ENCODE assay signal across 9 cellular contexts in genomic region chr14:99036594-99037293, GRCh38.
DNase-seq lines count a peak whose midpoint lies in the region; ATAC-seq and TF ChIP-seq lines count a peak whose summit lies in the region.
"Had no signal": no experiment of that assay in that cellular context is flagged by ENCODE, and none has a peak within 500 bp of the region (broad histone marks: within the 10 kb centered on the region; RNA-seq: fewer than 3 reads in every experiment).

No MANE protein-coding gene starts in this region.

- H4K20me1 ChIP-seq in HCT116 (ENCODE audit: insufficient read depth) (no peaks in the 10 kb centered on the region), MM.1S (ENCODE audit: insufficient read depth, low read length) (no peaks in the 10 kb centered on the region)

- TF ChIP-seq POLR2A in HCT116 (IDR thresholded peaks at IDR 0.05; ENCODE audit: borderline replicate concordance, extremely low read depth, insufficient read depth, insufficient read length), result no peak

- H3F3A ChIP-seq in MM.1S (ENCODE audit: insufficient read depth, low read length), result no peaks in the 10 kb centered on the region

- CTCF ChIA-PET in HCT116 (lab: Charles Lee), result no interaction called here

- H3K4me1 ChIP-seq in HCT116 (ENCODE audit: control insufficient read depth in 1 of 2, insufficient read depth in 2 of 2, low read length in 2 of 2), result peaks cover 10 to 13% of the 10 kb centered on the region in 2 experiments
- peaks cover 17% of the 10 kb centered on the region for H3K4me1 ChIP-seq in RWPE2 (ENCODE audit: insufficient read depth, poor library complexity, severe bottlenecking)
- H3K4me1 ChIP-seq in right cardiac atrium (ENCODE audit: control insufficient read depth, insufficient read depth, low read length), result peaks cover 3% of the 10 kb centered on the region
- no peaks in the 10 kb centered on the region for H3K4me1 ChIP-seq in MM.1S (ENCODE audit: low read length)

- intact Hi-C loops in HCT116 (cut with micrococcal nuclease) (loop anchor here (5.0 kb wide), 1 partner anchor 236 kb away; the partner anchor contains the start of gene BCL11B), right cardiac atrium (cut with DNase I) (no loop called here)

- no TSS peak for BruUV-seq in HCT116 (replicated peaks; lab: Mats Ljungman, UMichigan)

- H3K9ac ChIP-seq in HCT116 (ENCODE audit: low read length) (0 out of 2 replicates have a peak overlapping the region, but pooled peaks have one; percentile 34), MM.1S (ENCODE audit: low read length) (no peak overlapping the region)

- H3K36me3 ChIP-seq in HCT116 (ENCODE audit: control insufficient read depth in 1 of 2, insufficient read depth in 2 of 2, low read length in 2 of 2) (no peaks in the 10 kb centered on the region), RWPE2 (ENCODE audit: low read depth) (no peaks in the 10 kb centered on the region), WERI-Rb-1 (no peaks in the 10 kb centered on the region), MM.1S (replicated peaks; ENCODE audit: insufficient read depth, low read length) (no peaks in the 10 kb centered on the region)

- H3K79me2 ChIP-seq in HCT116 (ENCODE audit: insufficient read depth, low read length), result no peaks in the 10 kb centered on the region
- H3K79me2 ChIP-seq in MM.1S (ENCODE audit: low read length), result no peaks in the 10 kb centered on the region

- no peaks in the 10 kb centered on the region for H3K9me2 ChIP-seq in HCT116 (ENCODE audit: insufficient read depth)
- H3K9me2 ChIP-seq in MM.1S (replicated peaks; ENCODE audit: insufficient read depth, low read length), result no peaks in the 10 kb centered on the region

- ATAC-seq in HCT116 (no peak), RWPE2 (ENCODE audit: low read depth) (no peak), right cardiac atrium (no peak), HG02588 (IDR thresholded peaks at IDR 0.05; ENCODE audit: unreplicated experiment) (no peak)

- H3K27ac ChIP-seq in HCT116 (ENCODE audit: low read depth, low read length), result no peak overlapping the region; the same call in 1 of the 2 replicates
- peak overlapping the region; percentile 83 for H3K27ac ChIP-seq in RWPE2 (ENCODE audit: poor library complexity, severe bottlenecking)
- peak overlapping the region; percentile 38 for H3K27ac ChIP-seq in right cardiac atrium (ENCODE audit: low read length)
- H3K27ac ChIP-seq in skin epidermis, result peak overlapping the region in 18 of 21 experiments; percentile 21 to 89 (median 68)
- no peak overlapping the region for H3K27ac ChIP-seq in WERI-Rb-1
- no peak overlapping the region for H3K27ac ChIP-seq in MM.1S (ENCODE audit: low read length)

- no peak for TF ChIP-seq RAD21 in HCT116 (IDR thresholded peaks at IDR 0.05; ENCODE audit: low read depth)

- POLR2A ChIA-PET in HCT116 (lab: Charles Lee), result no interaction called here

- 81% methylated on average over 26 of the region's 26 CpGs for WGBS in right cardiac atrium

- RAD21 ChIA-PET in HCT116 (lab: Charles Lee; ENCODE audit: low non-redundant PET in 1 of 2, low total read pairs in 2 of 2, uncharacterized antibody in 2 of 2, unreplicated experiment in 2 of 2), result no interaction called here

- no peak overlapping the region for H3K4me3 ChIP-seq in HCT116 (replicated peaks in 1 of 2; ENCODE audit: low read depth in 1 of 2, low read length in 2 of 2)
- no peak overlapping the region for H3K4me3 ChIP-seq in RWPE2 (ENCODE audit: severe bottlenecking)
- no peak overlapping the region for H3K4me3 ChIP-seq in right cardiac atrium (ENCODE audit: low read length)
- H3K4me3 ChIP-seq in skin epidermis, result peak overlapping the region in 1 of 7 experiments; percentile 15
- H3K4me3 ChIP-seq in WERI-Rb-1 (ENCODE audit: low read depth, low read length), result no peak overlapping the region
- no peak overlapping the region for H3K4me3 ChIP-seq in MM.1S (ENCODE audit: low read length)

- TF ChIP-seq CTCF in HCT116 (IDR thresholded peaks at IDR 0.05 in 2 of 3, conservative IDR thresholded peaks at IDR 0.05 in 1 of 3; ENCODE audit: borderline replicate concordance in 1 of 3, insufficient read depth in 1 of 3, low read depth in 2 of 3, low read length in 2 of 3) (no peak), RWPE2 (IDR thresholded peaks at IDR 0.05; ENCODE audit: poor library complexity, severe bottlenecking) (no peak), WERI-Rb-1 (IDR thresholded peaks at IDR 0.05; ENCODE audit: low read depth, low read length) (no peak), MM.1S (IDR thresholded peaks at IDR 0.05; ENCODE audit: low read length) (no peak)

- DNase-seq in HCT116 (ENCODE audit: low read depth, low spot score) (no peak), RWPE2 (ENCODE audit: low spot score) (no peak), right cardiac atrium (peak; percentile 45 to 77 (median 71)), WERI-Rb-1 (no peak), MM.1S (no peak), SW 1271 (lab: John Stamatoyannopoulos, UW) (no peak)
- DNase-seq: naive B cell had no signal

- no peaks in the 10 kb centered on the region for H3K27me3 ChIP-seq in HCT116 (ENCODE audit: insufficient read depth, low read length)
- no peaks in the 10 kb centered on the region for H3K27me3 ChIP-seq in RWPE2 (ENCODE audit: insufficient read depth, poor library complexity, severe bottlenecking)
- no peaks in the 10 kb centered on the region for H3K27me3 ChIP-seq in right cardiac atrium (ENCODE audit: control insufficient read depth, insufficient read depth)
- peaks cover 92% of the 10 kb centered on the region for H3K27me3 ChIP-seq in WERI-Rb-1 (ENCODE audit: insufficient read depth, low read depth, severe bottlenecking)
- H3K27me3 ChIP-seq in MM.1S (replicated peaks; ENCODE audit: insufficient read depth, low read length), result no peaks in the 10 kb centered on the region

- H3K9me3 ChIP-seq in HCT116 (ENCODE audit: control insufficient read depth in 1 of 2, insufficient read depth in 1 of 2, low read depth in 1 of 2, low read length in 2 of 2) (no peaks in the 10 kb centered on the region), RWPE2 (ENCODE audit: severe bottlenecking) (no peaks in the 10 kb centered on the region), right cardiac atrium (ENCODE audit: control insufficient read depth, low read length) (no peaks in the 10 kb centered on the region), WERI-Rb-1 (ENCODE audit: severe bottlenecking) (no peaks in the 10 kb centered on the region), MM.1S (replicated peaks; ENCODE audit: insufficient read depth, low read length) (no peaks in the 10 kb centered on the region)

- H2AFZ ChIP-seq in HCT116 (ENCODE audit: low read depth, low read length, poor library complexity, severe bottlenecking) (peak overlapping the region; percentile 81), MM.1S (ENCODE audit: low read length) (no peak overlapping the region)

- H3K4me2 ChIP-seq in HCT116 (ENCODE audit: low read length), result peak overlapping the region; percentile 61; the same call in 1 of the 2 replicates
- H3K4me2 ChIP-seq in MM.1S (ENCODE audit: low read depth, low read length), result no peak overlapping the region

TF ChIP-seq in HCT116, 20 proteins besides CTCF, POLR2A, EP300 and RAD21:
- no peak for TF ChIP-seq ATF3 (IDR thresholded peaks at IDR 0.05)
- TF ChIP-seq TCF7L2 (IDR thresholded peaks at IDR 0.05; ENCODE audit: borderline replicate concordance, extremely low read depth, insufficient read depth, insufficient read length), result no peak
- TF ChIP-seq JUND (IDR thresholded peaks at IDR 0.05), result no peak
- no peak for TF ChIP-seq SRF (IDR thresholded peaks at IDR 0.05; ENCODE audit: low read depth)
- no peak for TF ChIP-seq ZFX (IDR thresholded peaks at IDR 0.05)

Comparison
In these comparisons a context has a peak if more than half of its experiments do, and no peak if none do; other contexts are left out.
1. DNase-seq: peak in right cardiac atrium (3 of 3); none in HCT116 (single experiment), RWPE2 (single experiment), WERI-Rb-1 (single experiment), MM.1S (single experiment) and SW 1271 (0 of 2).
2. H3K27ac ChIP-seq: peak in RWPE2 (single experiment), right cardiac atrium (single experiment) and skin epidermis (18 of 21); none in HCT116 (single experiment), WERI-Rb-1 (single experiment) and MM.1S (single experiment).